ENCODE assay signal across 20 cellular contexts in genomic region chr20:7959484-7959883, GRCh38. TPM values are rescaled to one million over a fixed set of nuclear protein-coding genes. Genes with fewer than 3 reads are reported as not detected.
DNase-seq lines count a peak whose midpoint lies in the region; ATAC-seq and TF ChIP-seq lines count a peak whose summit lies in the region.
"Had no signal": no experiment of that assay in that cellular context is flagged by ENCODE, and none has a peak within 500 bp of the region (broad histone marks: within the 10 kb centered on the region; RNA-seq: fewer than 3 reads in every experiment).

No MANE protein-coding gene starts in this region.

- no peak overlapping the region for H3K27ac Mint-ChIP-seq in MCF 10A (ENCODE audit: low read depth, unreplicated experiment)
- no peak overlapping the region for H3K27ac Mint-ChIP-seq in T-cell
- H3K27ac Mint-ChIP-seq: GM23338 had no signal

- CTCF ChIA-PET in MCF 10A (lab: Yijun Ruan, JAX): interaction anchor here (0.6 to 1.5 kb wide), 7 partner anchors 15 to 811 kb away, joined by 3 to 10 read pairs (median 3); no protein-coding TSS in a partner anchor
- CTCF ChIA-PET in T-cell (lab: Charles Lee): no interaction called here

- ATAC-seq in left lobe of liver: peak; percentile 97
- no peak for ATAC-seq in GM19455 (IDR thresholded peaks at IDR 0.05; ENCODE audit: unreplicated experiment)
- no peak for ATAC-seq in HG03432 (IDR thresholded peaks at IDR 0.05; ENCODE audit: unreplicated experiment)
- ATAC-seq in T-cell (replicated peaks in 1 of 4): no peak
- ATAC-seq: GM23338 had no signal

- H3K4me1 ChIP-seq in breast epithelium: no peaks in the 10 kb centered on the region
- H3K4me1 ChIP-seq: Peyer's patch had no signal

- H3K4me1 Mint-ChIP-seq in MCF 10A (ENCODE audit: insufficient read depth, unreplicated experiment) (peaks cover 6% of the 10 kb centered on the region), T-cell (no peaks in the 10 kb centered on the region)
- H3K4me1 Mint-ChIP-seq: GM23338 had no signal

- TF ChIP-seq POLR2A in breast epithelium (IDR thresholded peaks at IDR 0.05): no peak

- no TSS peak for BruUV-seq in MCF 10A (replicated peaks; lab: Mats Ljungman, UMichigan)

- H3K4me3 ChIP-seq in breast epithelium: no peak overlapping the region
- H3K4me3 ChIP-seq: GM23338, MG63, Peyer's patch had no signal

- H3K4me3 Mint-ChIP-seq in MCF 10A (ENCODE audit: unreplicated experiment): no peak overlapping the region
- H3K4me3 Mint-ChIP-seq in T-cell: no peak overlapping the region
- H3K4me3 Mint-ChIP-seq: GM23338 had no signal

- peaks cover 8% of the 10 kb centered on the region for H3K9me3 Mint-ChIP-seq in MCF 10A (ENCODE audit: unreplicated experiment)
- peaks cover 0 to 12% (median 6%) of the 10 kb centered on the region in 3 donors for H3K9me3 Mint-ChIP-seq in T-cell

- DNase-seq in MCF 10A (ENCODE audit: unreplicated experiment) (peak; percentile 74), breast epithelium (ENCODE audit: low spot score in 2 of 2) (no peak), NCI-H345 treated with DMSO at 0.1 percent for 48 hours (lab: John Stamatoyannopoulos, UW; ENCODE audit: unreplicated experiment) (peak; percentile 5), left lobe of liver (ENCODE audit: low spot score) (peak; percentile 71), NAMALWA (ENCODE audit: low spot score) (no peak), T-cell (no peak)
- DNase-seq: C1 segment of cervical spinal cord, DMS53, MG63, NCI-H2171 treated with DMSO at 0.1 percent for 48 hours, NCI-H524 treated with DMSO at 0.1 percent for 48 hours, Peyer's patch, Right ventricle myocardium superior, SK-N-SH had no signal

- H3K36me3 ChIP-seq in breast epithelium: no peaks in the 10 kb centered on the region
- H3K36me3 ChIP-seq: MG63, Peyer's patch had no signal

- peaks cover 7 to 8% of the 10 kb centered on the region in 2 donors for H3K9me3 ChIP-seq in breast epithelium
- H3K9me3 ChIP-seq: Peyer's patch, SK-N-SH had no signal

- POLR2A ChIA-PET in MCF 10A (lab: Yijun Ruan, JAX) (interaction anchor here (0.9 to 1.1 kb wide), 6 partner anchors 14 to 60 kb away, joined by 3 to 4 read pairs (median 4); partner anchors contain the start of gene TMX4), T-cell (lab: Charles Lee) (no interaction called here)

- H3K27me3 ChIP-seq in breast epithelium: no peaks in the 10 kb centered on the region
- H3K27me3 ChIP-seq: MG63, Peyer's patch had no signal

- TF ChIP-seq CTCF in MCF 10A (IDR thresholded peaks at IDR 0.05; ENCODE audit: unreplicated experiment): no peak
- no peak for TF ChIP-seq CTCF in breast epithelium (IDR thresholded peaks at IDR 0.05)

- intact Hi-C loops in MCF 10A (cut with micrococcal nuclease): no loop called here
- intact Hi-C loops in breast epithelium (cut with DNase I; ENCODE audit: low total_unique reads): no loop called here

- no peak overlapping the region for H3K27ac ChIP-seq in breast epithelium
- H3K27ac ChIP-seq: KMS-11, Peyer's patch had no signal

- no peaks in the 10 kb centered on the region for H3K36me3 Mint-ChIP-seq in MCF 10A (ENCODE audit: insufficient read depth, unreplicated experiment)
- no peaks in the 10 kb centered on the region for H3K36me3 Mint-ChIP-seq in T-cell

- H3K27me3 Mint-ChIP-seq in MCF 10A (ENCODE audit: insufficient read depth, unreplicated experiment) (peaks cover 6% of the 10 kb centered on the region), T-cell (peaks cover 34 to 38% of the 10 kb centered on the region in 2 donors)

RNA-seq across cellular contexts. Expression of gene HAO1, which starts 19.2 kb away (rescaled TPM):
- total RNA-seq in MCF 10A (2022) (not detected in 2 replicates), breast epithelium (not detected), left lobe of liver (224 TPM), T-cell (not detected)
- total RNA-seq: G401; GM23338; Right ventricle myocardium superior; T-helper 1 cell treated with Interleukin-12 subunit alpha and Interleukin-12 subunit beta and Interleukin-4 antibody, amounts not matched to agents 30 ng/mL and 1 ng/mL, for 36 hours had no signal

Comparison
In these comparisons a context has a peak if more than half of its experiments do, and no peak if none do; other contexts are left out.
1. DNase-seq: peak in MCF 10A (single experiment), NCI-H345 treated with DMSO at 0.1 percent for 48 hours (single experiment) and left lobe of liver (single experiment); none in breast epithelium (0 of 2), NAMALWA (single experiment) and T-cell (0 of 34).
2. RNA of gene HAO1, which starts 19.2 kb away (total RNA-seq): 224 TPM in left lobe of liver (single experiment); not detected in T-cell, not detected in MCF 10A and not detected in breast epithelium; every median in the first group is over 100 times any median in the second.